1 cellular context compared by ENCODE assay signal in the genomic region with DNA sequence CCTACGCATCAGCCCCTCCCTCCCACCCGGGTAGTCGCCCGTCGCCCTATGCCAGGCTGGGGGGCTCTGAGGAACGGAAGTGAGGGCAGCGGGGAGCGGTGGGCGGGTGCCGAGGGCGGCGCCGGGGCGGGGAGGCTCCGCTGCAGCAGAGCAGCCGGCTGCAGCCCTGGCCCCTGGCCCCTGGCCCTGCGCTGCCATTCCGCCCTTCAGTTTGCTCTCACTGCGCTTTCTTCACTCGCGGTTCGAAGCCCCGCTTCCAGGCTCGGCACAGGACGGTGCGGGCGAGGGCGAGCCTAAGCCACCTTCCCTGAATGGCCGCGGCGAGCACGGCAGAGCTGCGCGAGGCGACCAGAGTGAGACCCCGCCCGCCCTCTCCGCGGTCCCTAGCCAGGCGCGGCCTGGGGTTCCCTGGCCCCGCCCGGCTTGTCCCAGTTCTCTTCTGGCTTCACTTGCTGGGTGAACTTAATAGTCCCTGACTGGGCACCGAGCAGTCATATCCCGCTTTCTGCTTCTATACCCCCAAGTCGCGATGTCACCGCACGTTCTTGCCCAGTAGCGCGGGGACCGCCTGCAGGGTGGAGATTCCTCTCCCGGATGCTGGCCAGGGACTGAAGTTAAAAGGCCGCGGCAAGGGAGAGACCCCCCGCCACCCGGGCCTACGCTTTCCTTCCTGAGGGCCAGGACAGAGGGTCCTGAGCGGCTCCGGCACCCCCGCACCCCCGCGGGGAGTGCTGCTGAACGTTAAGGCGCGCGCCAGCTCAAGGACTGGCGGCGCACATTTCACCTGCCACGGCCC.
TF ChIP-seq lines count a peak whose summit lies in the region.

No MANE protein-coding gene starts in this region.

TF ChIP-seq in SK-N-SH, 30 proteins besides CTCF, POLR2A, EP300 and RAD21 (continued from another document):
- TF ChIP-seq, protein P1, sequence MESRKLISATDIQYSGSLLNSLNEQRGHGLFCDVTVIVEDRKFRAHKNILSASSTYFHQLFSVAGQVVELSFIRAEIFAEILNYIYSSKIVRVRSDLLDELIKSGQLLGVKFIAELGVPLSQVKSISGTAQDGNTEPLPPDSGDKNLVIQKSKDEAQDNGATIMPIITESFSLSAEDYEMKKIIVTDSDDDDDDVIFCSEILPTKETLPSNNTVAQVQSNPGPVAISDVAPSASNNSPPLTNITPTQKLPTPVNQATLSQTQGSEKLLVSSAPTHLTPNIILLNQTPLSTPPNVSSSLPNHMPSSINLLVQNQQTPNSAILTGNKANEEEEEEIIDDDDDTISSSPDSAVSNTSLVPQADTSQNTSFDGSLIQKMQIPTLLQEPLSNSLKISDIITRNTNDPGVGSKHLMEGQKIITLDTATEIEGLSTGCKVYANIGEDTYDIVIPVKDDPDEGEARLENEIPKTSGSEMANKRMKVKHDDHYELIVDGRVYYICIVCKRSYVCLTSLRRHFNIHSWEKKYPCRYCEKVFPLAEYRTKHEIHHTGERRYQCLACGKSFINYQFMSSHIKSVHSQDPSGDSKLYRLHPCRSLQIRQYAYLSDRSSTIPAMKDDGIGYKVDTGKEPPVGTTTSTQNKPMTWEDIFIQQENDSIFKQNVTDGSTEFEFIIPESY (IDR thresholded peaks at IDR 0.05; ENCODE audit: borderline replicate concordance, low read depth) = no peak
- TF ChIP-seq EZH2phosphoT487 (IDR thresholded peaks at IDR 0.05; ENCODE audit: borderline replicate concordance, low read depth) = no peak
- TF ChIP-seq TAF1 (IDR thresholded peaks at IDR 0.05; ENCODE audit: borderline replicate concordance, low read depth, low read length) = no peak
- no peak for TF ChIP-seq TEAD4 (IDR thresholded peaks at IDR 0.05; ENCODE audit: borderline replicate concordance, insufficient read depth)
- TF ChIP-seq USF2 (IDR thresholded peaks at IDR 0.05; ENCODE audit: borderline replicate concordance, low read depth, low read length) = no peak
- TF ChIP-seq REST (IDR thresholded peaks at IDR 0.05; ENCODE audit: low read depth, low read length) = no peak
- TF ChIP-seq SIN3A (IDR thresholded peaks at IDR 0.05; ENCODE audit: borderline replicate concordance, low read depth, low read length) = no peak
